Comparison of ENCODE assay signal across 1 cellular context in the genomic region with DNA sequence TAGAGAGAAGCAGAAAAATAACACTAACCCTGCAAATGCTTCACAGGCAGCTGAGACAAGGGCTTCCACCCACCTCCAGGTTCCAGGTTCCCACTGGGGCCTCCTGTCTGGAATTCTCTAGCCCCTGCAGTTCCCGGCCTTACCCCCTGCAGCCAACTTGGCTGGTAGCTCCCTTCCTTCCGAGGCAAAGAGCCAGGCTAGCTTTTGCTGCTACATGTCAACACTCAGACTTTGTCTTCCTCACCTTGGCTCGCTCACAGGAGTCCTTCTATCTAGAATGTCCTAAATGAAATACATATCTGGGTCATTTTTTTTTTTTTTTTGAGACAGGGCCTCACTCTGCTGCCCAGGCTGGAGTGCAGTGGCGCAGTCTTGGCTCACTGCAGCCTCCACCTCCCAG.
TF ChIP-seq lines count a peak whose summit lies in the region.

No MANE protein-coding gene starts in this region.

TF ChIP-seq in HEK293, 187 proteins besides CTCF, POLR2A, EP300 and RAD21 (continued from another document):
- TF ChIP-seq, protein P1, sequence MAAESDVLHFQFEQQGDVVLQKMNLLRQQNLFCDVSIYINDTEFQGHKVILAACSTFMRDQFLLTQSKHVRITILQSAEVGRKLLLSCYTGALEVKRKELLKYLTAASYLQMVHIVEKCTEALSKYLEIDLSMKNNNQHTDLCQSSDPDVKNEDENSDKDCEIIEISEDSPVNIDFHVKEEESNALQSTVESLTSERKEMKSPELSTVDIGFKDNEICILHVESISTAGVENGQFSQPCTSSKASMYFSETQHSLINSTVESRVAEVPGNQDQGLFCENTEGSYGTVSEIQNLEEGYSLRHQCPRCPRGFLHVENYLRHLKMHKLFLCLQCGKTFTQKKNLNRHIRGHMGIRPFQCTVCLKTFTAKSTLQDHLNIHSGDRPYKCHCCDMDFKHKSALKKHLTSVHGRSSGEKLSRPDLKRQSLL (tag by site-specific recombination; IDR thresholded peaks at IDR 0.05): no peak
- TF ChIP-seq GLIS1 (tag by site-specific recombination; IDR thresholded peaks at IDR 0.05): peak; percentile 52; the same call in 1 of the 2 replicates
- TF ChIP-seq, protein P2, sequence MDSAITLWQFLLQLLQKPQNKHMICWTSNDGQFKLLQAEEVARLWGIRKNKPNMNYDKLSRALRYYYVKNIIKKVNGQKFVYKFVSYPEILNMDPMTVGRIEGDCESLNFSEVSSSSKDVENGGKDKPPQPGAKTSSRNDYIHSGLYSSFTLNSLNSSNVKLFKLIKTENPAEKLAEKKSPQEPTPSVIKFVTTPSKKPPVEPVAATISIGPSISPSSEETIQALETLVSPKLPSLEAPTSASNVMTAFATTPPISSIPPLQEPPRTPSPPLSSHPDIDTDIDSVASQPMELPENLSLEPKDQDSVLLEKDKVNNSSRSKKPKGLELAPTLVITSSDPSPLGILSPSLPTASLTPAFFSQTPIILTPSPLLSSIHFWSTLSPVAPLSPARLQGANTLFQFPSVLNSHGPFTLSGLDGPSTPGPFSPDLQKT (IDR thresholded peaks at IDR 0.05; ENCODE audit: borderline replicate concordance, low read depth, low read length): no peak
